In genomic region chr11:35852056-35852455, GRCh38 we compare ENCODE assay signal across 2 cellular contexts.
TF ChIP-seq lines count a peak whose summit lies in the region.

No MANE protein-coding gene starts in this region.

TF ChIP-seq in H1, 55 proteins besides CTCF, POLR2A, EP300 and RAD21:
- no peak for TF ChIP-seq SP1 (IDR thresholded peaks at IDR 0.05; ENCODE audit: low read depth, low read length)
- TF ChIP-seq, protein P1, sequence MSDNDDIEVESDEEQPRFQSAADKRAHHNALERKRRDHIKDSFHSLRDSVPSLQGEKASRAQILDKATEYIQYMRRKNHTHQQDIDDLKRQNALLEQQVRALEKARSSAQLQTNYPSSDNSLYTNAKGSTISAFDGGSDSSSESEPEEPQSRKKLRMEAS (IDR thresholded peaks at IDR 0.05) = no peak
- no peak for TF ChIP-seq NRF1 (IDR thresholded peaks at IDR 0.05; ENCODE audit: low read depth, low read length)
- no peak for TF ChIP-seq TEAD4 (IDR thresholded peaks at IDR 0.05; ENCODE audit: low read depth, low read length)
- no peak for TF ChIP-seq EZH2 (IDR thresholded peaks at IDR 0.05; ENCODE audit: low read depth, low read length, severe bottlenecking)
- TF ChIP-seq NANOG (IDR thresholded peaks at IDR 0.05; ENCODE audit: insufficient read depth, low read depth, low read length, poor library complexity, severe bottlenecking) = no peak
- no peak for TF ChIP-seq ASH2L (IDR thresholded peaks at IDR 0.05; ENCODE audit: low read length)
- TF ChIP-seq SIX5 (IDR thresholded peaks at IDR 0.05; ENCODE audit: low read depth, low read length) = no peak
- no peak for TF ChIP-seq JUN (IDR thresholded peaks at IDR 0.05; ENCODE audit: low read depth, low read length)
- TF ChIP-seq ZNF274 (IDR thresholded peaks at IDR 0.05; ENCODE audit: borderline replicate concordance, extremely low read depth, low read length) = no peak
- TF ChIP-seq TAF7 (optimal IDR thresholded peaks at IDR 0.05; ENCODE audit: borderline replicate concordance, low read depth, low read length) = no peak

TF ChIP-seq in WTC11, 78 proteins besides CTCF, POLR2A, EP300 and RAD21:
- TF ChIP-seq NFATC4 (CRISPR knock-in tag; IDR thresholded peaks at IDR 0.05) = no peak
- no peak for TF ChIP-seq ZNF232 (CRISPR knock-in tag; IDR thresholded peaks at IDR 0.05)
- no peak for TF ChIP-seq SOX15 (CRISPR knock-in tag; IDR thresholded peaks at IDR 0.05)
- TF ChIP-seq, protein P2, sequence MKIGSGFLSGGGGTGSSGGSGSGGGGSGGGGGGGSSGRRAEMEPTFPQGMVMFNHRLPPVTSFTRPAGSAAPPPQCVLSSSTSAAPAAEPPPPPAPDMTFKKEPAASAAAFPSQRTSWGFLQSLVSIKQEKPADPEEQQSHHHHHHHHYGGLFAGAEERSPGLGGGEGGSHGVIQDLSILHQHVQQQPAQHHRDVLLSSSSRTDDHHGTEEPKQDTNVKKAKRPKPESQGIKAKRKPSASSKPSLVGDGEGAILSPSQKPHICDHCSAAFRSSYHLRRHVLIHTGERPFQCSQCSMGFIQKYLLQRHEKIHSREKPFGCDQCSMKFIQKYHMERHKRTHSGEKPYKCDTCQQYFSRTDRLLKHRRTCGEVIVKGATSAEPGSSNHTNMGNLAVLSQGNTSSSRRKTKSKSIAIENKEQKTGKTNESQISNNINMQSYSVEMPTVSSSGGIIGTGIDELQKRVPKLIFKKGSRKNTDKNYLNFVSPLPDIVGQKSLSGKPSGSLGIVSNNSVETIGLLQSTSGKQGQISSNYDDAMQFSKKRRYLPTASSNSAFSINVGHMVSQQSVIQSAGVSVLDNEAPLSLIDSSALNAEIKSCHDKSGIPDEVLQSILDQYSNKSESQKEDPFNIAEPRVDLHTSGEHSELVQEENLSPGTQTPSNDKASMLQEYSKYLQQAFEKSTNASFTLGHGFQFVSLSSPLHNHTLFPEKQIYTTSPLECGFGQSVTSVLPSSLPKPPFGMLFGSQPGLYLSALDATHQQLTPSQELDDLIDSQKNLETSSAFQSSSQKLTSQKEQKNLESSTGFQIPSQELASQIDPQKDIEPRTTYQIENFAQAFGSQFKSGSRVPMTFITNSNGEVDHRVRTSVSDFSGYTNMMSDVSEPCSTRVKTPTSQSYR (CRISPR knock-in tag; IDR thresholded peaks at IDR 0.05) = no peak
- no peak for TF ChIP-seq ZNF396 (CRISPR knock-in tag; IDR thresholded peaks at IDR 0.05; ENCODE audit: borderline replicate concordance)
- no peak for TF ChIP-seq TEAD1 (CRISPR knock-in tag; IDR thresholded peaks at IDR 0.05)
- TF ChIP-seq, protein P3, sequence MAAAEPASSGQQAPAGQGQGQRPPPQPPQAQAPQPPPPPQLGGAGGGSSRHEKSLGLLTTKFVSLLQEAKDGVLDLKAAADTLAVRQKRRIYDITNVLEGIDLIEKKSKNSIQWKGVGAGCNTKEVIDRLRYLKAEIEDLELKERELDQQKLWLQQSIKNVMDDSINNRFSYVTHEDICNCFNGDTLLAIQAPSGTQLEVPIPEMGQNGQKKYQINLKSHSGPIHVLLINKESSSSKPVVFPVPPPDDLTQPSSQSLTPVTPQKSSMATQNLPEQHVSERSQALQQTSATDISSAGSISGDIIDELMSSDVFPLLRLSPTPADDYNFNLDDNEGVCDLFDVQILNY (CRISPR knock-in tag; IDR thresholded peaks at IDR 0.05) = no peak
- TF ChIP-seq, protein P4, sequence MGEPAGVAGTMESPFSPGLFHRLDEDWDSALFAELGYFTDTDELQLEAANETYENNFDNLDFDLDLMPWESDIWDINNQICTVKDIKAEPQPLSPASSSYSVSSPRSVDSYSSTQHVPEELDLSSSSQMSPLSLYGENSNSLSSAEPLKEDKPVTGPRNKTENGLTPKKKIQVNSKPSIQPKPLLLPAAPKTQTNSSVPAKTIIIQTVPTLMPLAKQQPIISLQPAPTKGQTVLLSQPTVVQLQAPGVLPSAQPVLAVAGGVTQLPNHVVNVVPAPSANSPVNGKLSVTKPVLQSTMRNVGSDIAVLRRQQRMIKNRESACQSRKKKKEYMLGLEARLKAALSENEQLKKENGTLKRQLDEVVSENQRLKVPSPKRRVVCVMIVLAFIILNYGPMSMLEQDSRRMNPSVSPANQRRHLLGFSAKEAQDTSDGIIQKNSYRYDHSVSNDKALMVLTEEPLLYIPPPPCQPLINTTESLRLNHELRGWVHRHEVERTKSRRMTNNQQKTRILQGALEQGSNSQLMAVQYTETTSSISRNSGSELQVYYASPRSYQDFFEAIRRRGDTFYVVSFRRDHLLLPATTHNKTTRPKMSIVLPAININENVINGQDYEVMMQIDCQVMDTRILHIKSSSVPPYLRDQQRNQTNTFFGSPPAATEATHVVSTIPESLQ (CRISPR knock-in tag; IDR thresholded peaks at IDR 0.05) = no peak
- TF ChIP-seq CBFB (CRISPR knock-in tag; IDR thresholded peaks at IDR 0.05; ENCODE audit: low read depth) = no peak
- TF ChIP-seq FOXK1 (CRISPR knock-in tag; IDR thresholded peaks at IDR 0.05) = no peak
- TF ChIP-seq, protein P5, sequence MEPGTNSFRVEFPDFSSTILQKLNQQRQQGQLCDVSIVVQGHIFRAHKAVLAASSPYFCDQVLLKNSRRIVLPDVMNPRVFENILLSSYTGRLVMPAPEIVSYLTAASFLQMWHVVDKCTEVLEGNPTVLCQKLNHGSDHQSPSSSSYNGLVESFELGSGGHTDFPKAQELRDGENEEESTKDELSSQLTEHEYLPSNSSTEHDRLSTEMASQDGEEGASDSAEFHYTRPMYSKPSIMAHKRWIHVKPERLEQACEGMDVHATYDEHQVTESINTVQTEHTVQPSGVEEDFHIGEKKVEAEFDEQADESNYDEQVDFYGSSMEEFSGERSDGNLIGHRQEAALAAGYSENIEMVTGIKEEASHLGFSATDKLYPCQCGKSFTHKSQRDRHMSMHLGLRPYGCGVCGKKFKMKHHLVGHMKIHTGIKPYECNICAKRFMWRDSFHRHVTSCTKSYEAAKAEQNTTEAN (CRISPR knock-in tag; IDR thresholded peaks at IDR 0.05) = no peak
- TF ChIP-seq ESRRA (CRISPR knock-in tag; IDR thresholded peaks at IDR 0.05; ENCODE audit: borderline replicate concordance) = no peak
- TF ChIP-seq, protein P6, sequence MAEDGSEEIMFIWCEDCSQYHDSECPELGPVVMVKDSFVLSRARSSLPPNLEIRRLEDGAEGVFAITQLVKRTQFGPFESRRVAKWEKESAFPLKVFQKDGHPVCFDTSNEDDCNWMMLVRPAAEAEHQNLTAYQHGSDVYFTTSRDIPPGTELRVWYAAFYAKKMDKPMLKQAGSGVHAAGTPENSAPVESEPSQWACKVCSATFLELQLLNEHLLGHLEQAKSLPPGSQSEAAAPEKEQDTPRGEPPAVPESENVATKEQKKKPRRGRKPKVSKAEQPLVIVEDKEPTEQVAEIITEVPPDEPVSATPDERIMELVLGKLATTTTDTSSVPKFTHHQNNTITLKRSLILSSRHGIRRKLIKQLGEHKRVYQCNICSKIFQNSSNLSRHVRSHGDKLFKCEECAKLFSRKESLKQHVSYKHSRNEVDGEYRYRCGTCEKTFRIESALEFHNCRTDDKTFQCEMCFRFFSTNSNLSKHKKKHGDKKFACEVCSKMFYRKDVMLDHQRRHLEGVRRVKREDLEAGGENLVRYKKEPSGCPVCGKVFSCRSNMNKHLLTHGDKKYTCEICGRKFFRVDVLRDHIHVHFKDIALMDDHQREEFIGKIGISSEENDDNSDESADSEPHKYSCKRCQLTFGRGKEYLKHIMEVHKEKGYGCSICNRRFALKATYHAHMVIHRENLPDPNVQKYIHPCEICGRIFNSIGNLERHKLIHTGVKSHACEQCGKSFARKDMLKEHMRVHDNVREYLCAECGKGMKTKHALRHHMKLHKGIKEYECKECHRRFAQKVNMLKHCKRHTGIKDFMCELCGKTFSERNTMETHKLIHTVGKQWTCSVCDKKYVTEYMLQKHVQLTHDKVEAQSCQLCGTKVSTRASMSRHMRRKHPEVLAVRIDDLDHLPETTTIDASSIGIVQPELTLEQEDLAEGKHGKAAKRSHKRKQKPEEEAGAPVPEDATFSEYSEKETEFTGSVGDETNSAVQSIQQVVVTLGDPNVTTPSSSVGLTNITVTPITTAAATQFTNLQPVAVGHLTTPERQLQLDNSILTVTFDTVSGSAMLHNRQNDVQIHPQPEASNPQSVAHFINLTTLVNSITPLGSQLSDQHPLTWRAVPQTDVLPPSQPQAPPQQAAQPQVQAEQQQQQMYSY (CRISPR knock-in tag; IDR thresholded peaks at IDR 0.05) = no peak
